Comparison of ENCODE assay signal across 23 cellular contexts in the genomic region with DNA sequence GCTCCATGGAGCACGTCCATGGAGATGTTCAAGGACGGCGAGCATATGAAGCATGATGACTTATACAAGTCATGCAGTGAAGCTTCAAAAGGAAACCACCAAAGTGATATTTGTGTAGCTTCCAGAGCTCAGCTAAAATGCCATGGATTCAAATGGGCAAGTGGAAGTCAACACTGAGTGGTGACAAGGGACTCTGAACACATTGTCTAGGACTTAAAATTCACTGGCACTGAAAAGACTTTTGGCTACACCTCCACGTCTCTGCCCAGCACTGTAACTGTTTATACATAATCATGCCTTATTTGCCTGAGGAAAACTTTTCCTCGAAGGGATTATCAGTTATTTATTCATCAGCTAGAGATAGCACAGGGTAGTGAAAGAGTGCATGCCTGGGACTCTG. TPM values are rescaled to one million over a fixed set of nuclear protein-coding genes. Genes with fewer than 3 reads are reported as not detected.
"Had no signal": no experiment of that assay in that cellular context is flagged by ENCODE, and none has a peak within 500 bp of the region (broad histone marks: within the 10 kb centered on the region; RNA-seq: fewer than 3 reads in every experiment).

No MANE protein-coding gene starts in this region.

- ATAC-seq: pancreas, sciatic nerve, upper lobe of right lung had no signal

- H3K27ac ChIP-seq: dorsolateral prefrontal cortex, pancreas, skin epidermis, tibial nerve, upper lobe of right lung had no signal

- H3K36me3 ChIP-seq: pancreas, prostate gland, tibial nerve, upper lobe of right lung had no signal

- H3K4me1 ChIP-seq: prostate gland, upper lobe of right lung had no signal

- H3K9me3 ChIP-seq: pancreas, prostate gland, tibial nerve, upper lobe of right lung had no signal

- H3K27me3 ChIP-seq: dorsolateral prefrontal cortex, pancreas, tibial nerve, upper lobe of right lung had no signal

- H3K4me3 ChIP-seq: dorsolateral prefrontal cortex, pancreas, prostate gland, skin epidermis, tibial nerve, upper lobe of right lung had no signal

- DNase-seq: cortex of kidney; dorsolateral prefrontal cortex; effector CD8-positive, alpha-beta T cell; glutamatergic neuron; immature natural killer cell; mesendoderm; naive B cell; occipital lobe; pancreas; retina; stimulated activated CD4-positive, alpha-beta T cell treated with anti-CD3 and anti-CD28 coated beads, Interleukin-2, amount 100 ng/mL, for 48 hours; stimulated activated naive CD4-positive, alpha-beta T cell treated with Interleukin-2 at 50 U/mL for 16 hours; upper lobe of right lung had no signal

RNA-seq across cellular contexts. Expression of gene CTXN3, which starts 15.2 kb away (rescaled TPM):
- total RNA-seq: fibroblast of lung, liver, lung microvascular endothelial cell, pancreas, prostate gland, sciatic nerve, tibial nerve, upper lobe of right lung had no signal
- polyA plus RNA-seq: fibroblast of lung, immature natural killer cell, liver, pancreas had no signal

RNA-seq across cellular contexts. Expression of gene CCDC192, which starts 39.1 kb away (rescaled TPM):
- total RNA-seq: fibroblast of lung, frontal cortex, liver, lung microvascular endothelial cell, occipital lobe, pancreas, prostate gland, upper lobe of right lung had no signal
- polyA plus RNA-seq: esophagus, fibroblast of lung, immature natural killer cell, keratinocyte, liver, pancreas had no signal
